ENCODE assay signal across 27 cellular contexts in the genomic region with DNA sequence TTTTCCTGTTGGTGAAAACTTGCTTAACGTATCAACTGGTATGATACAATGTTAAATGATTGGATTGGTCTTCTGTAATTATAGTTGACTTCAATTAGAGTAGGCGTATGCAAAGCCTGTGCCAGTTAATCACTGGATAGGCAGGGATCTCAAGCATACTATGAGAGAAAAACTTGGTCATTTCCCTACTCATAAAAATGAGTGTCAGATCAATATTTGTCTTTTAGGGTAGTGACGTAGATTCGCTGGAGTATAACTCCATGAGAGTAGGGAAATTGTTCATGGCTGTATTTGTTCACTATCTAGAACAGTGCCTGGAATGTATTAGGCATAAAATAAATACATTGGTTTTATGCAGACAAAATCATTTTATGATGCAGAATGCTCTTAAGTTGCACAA.
"Had no signal": no experiment of that assay in that cellular context is flagged by ENCODE, and none has a peak within 500 bp of the region (broad histone marks: within the 10 kb centered on the region; RNA-seq: fewer than 3 reads in every experiment).

No MANE protein-coding gene starts in this region.

- H3K4me2 ChIP-seq: neural progenitor cell, smooth muscle cell had no signal

- H3K9me3 ChIP-seq: left lung, lower lobe of right lung, neutrophil, ovary, right atrium auricular region, right lobe of liver, tibial nerve, vagina had no signal

- H3K4me3 ChIP-seq: left lung, lower lobe of right lung, neural progenitor cell, ovary, right atrium auricular region, right lobe of liver, smooth muscle cell, tibial nerve, vagina had no signal

- ATAC-seq: left cardiac atrium; left lung; lower lobe of right lung; natural killer cell; right lobe of liver; stimulated activated memory B cell treated with anti-CD40 and anti-IgM and Interleukin-4, amounts not matched to agents 10 μg/mL and 1 μg/mL and 100 μg/mL, for 72 hours; stimulated activated naive CD8-positive, alpha-beta T cell treated with anti-CD3 and anti-CD28 coated beads, Interleukin-15, amount 100 ng/mL, for 72 hours had no signal

- H3K36me3 ChIP-seq: left lung, lower lobe of right lung, neural progenitor cell, neutrophil, ovary, right atrium auricular region, right lobe of liver, tibial nerve, vagina had no signal

- H2AFZ ChIP-seq: neural progenitor cell had no signal

- H3K4me1 ChIP-seq: left lung, lower lobe of right lung, neural progenitor cell, right atrium auricular region, tibial nerve, vagina had no signal

- DNase-seq: hippocampal formation; kidney glomerular epithelial cell; left cardiac atrium; left lung; lower lobe of right lung; mammary epithelial cell; mesenchymal stem cell; naive B cell; natural killer cell; nephron progenitor cell; occipital lobe; ovary; right lobe of liver; stimulated activated CD4-positive, alpha-beta T cell treated with anti-CD3 and anti-CD28 coated beads, Interleukin-1b, Interleukin-23, amount 100 ng/mL, for 48 hours; stimulated activated CD4-positive, alpha-beta T cell treated with anti-CD3 and anti-CD28 coated beads, Interleukin-2, amount 100 ng/mL, for 48 hours; stimulated activated CD4-positive, alpha-beta T cell treated with anti-CD3 and anti-CD28 coated beads, Interleukin-4, amount 100 ng/mL, for 4 hours; stimulated activated CD8-positive, alpha-beta memory T cell treated with anti-CD3 and anti-CD28 coated beads, Interleukin-4, amount 100 ng/mL, for 48 hours; stimulated activated naive CD4-positive, alpha-beta T cell treated with Interleukin-2 at 50 U/mL for 16 hours; stimulated activated naive CD8-positive, alpha-beta T cell treated with anti-CD3 and anti-CD28 coated beads, Interleukin-15, amount 100 ng/mL, for 72 hours; substantia nigra had no signal

- H3K27ac ChIP-seq: left lung, lower lobe of right lung, neural progenitor cell, neutrophil, ovary, right atrium auricular region, right lobe of liver, tibial nerve, vagina had no signal

- H3K27me3 ChIP-seq: left lung, neural progenitor cell, ovary, right atrium auricular region, right lobe of liver, tibial nerve, vagina had no signal
